ENCODE assay signal across 9 cellular contexts in the genomic region with DNA sequence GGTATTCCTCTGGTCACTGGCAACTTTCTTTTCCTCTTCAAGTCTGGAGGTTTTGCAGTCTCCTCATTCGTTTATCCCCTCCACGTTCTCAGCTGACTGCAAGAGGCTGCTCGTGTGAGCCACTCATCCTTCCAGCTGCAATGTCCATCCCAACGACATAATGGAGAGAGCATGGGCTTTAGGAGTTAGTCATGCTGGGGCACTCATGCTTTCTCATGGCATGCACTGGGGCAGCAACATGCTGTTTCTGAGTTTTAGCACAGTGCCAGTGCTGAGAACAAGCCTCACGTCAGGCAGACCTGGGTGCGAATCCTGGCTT. TPM values are rescaled to one million over a fixed set of nuclear protein-coding genes. Genes with fewer than 3 reads are reported as not detected.
DNase-seq lines count a peak whose midpoint lies in the region; ATAC-seq and TF ChIP-seq lines count a peak whose summit lies in the region.
"Had no signal": no experiment of that assay in that cellular context is flagged by ENCODE, and none has a peak within 500 bp of the region (broad histone marks: within the 10 kb centered on the region; RNA-seq: fewer than 3 reads in every experiment).

No MANE protein-coding gene starts in this region.

- H3K36me3 ChIP-seq in psoas muscle (ENCODE audit: insufficient read depth in 1 of 2, low read depth in 1 of 2) = peaks cover 2 to 43% of the 10 kb centered on the region in 2 donors

- no peak overlapping the region for H3K4me3 Mint-ChIP-seq in CD4-positive, alpha-beta T cell
- H3K4me3 Mint-ChIP-seq in dendritic cell treated with granulocyte-macrophage colony-stimulating factor and Interleukin-4, amounts not matched to agents 40 ng/mL and 50 ng/mL, for 4 days = no peak overlapping the region
- H3K4me3 Mint-ChIP-seq: activated naive CD4-positive, alpha-beta T cell treated with anti-CD3 and anti-CD28 coated beads for 36 hours had no signal

- H3K4me3 ChIP-seq in psoas muscle = no peak overlapping the region

- peaks cover 27% of the 10 kb centered on the region for H3K4me1 ChIP-seq in psoas muscle

- peaks cover 41% of the 10 kb centered on the region for H3K4me1 Mint-ChIP-seq in CD4-positive, alpha-beta T cell (ENCODE audit: low read depth)
- peaks cover 54% of the 10 kb centered on the region for H3K4me1 Mint-ChIP-seq in dendritic cell treated with granulocyte-macrophage colony-stimulating factor and Interleukin-4, amounts not matched to agents 40 ng/mL and 50 ng/mL, for 4 days (ENCODE audit: low read depth)

- H3K9me3 ChIP-seq in CD4-positive, alpha-beta T cell (ENCODE audit: control insufficient read depth, low read length) = no peaks in the 10 kb centered on the region
- H3K9me3 ChIP-seq in psoas muscle = no peaks in the 10 kb centered on the region

- H3K36me3 Mint-ChIP-seq in CD4-positive, alpha-beta T cell (ENCODE audit: low read depth) = peaks cover 77% of the 10 kb centered on the region
- H3K36me3 Mint-ChIP-seq in dendritic cell treated with granulocyte-macrophage colony-stimulating factor and Interleukin-4, amounts not matched to agents 40 ng/mL and 50 ng/mL, for 4 days (ENCODE audit: low read depth) = peaks cover 29% of the 10 kb centered on the region

- H3K9me3 Mint-ChIP-seq in CD4-positive, alpha-beta T cell = no peaks in the 10 kb centered on the region
- H3K9me3 Mint-ChIP-seq in dendritic cell treated with granulocyte-macrophage colony-stimulating factor and Interleukin-4, amounts not matched to agents 40 ng/mL and 50 ng/mL, for 4 days = no peaks in the 10 kb centered on the region

- CTCF ChIA-PET in CD4-positive, alpha-beta T cell (lab: Charles Lee) = interaction anchor here (0.8 to 2.5 kb wide), 6 partner anchors 8 to 170 kb away, joined by 3 to 12 read pairs (median 6); no protein-coding TSS in a partner anchor

- H3K27me3 ChIP-seq in CD4-positive, alpha-beta T cell (ENCODE audit: control insufficient read depth, insufficient read depth, low read length) = no peaks in the 10 kb centered on the region
- no peaks in the 10 kb centered on the region for H3K27me3 ChIP-seq in psoas muscle (ENCODE audit: insufficient read depth in 3 of 3, low read length in 2 of 3)

- ATAC-seq in CD4-positive, alpha-beta T cell (ENCODE audit: poor library complexity) = no peak
- ATAC-seq in psoas muscle (no peak), HG02981 (IDR thresholded peaks at IDR 0.05; ENCODE audit: unreplicated experiment) (no peak)

- DNase-seq in CD4-positive, alpha-beta T cell = no peak
- peak; percentile 41 for DNase-seq in MV-4-11 (lab: John Stamatoyannopoulos, UW)
- DNase-seq in psoas muscle = no peak
- no peak for DNase-seq in globus pallidus (ENCODE audit: low spot score)
- DNase-seq in stimulated activated CD4-positive, alpha-beta T cell treated with anti-CD3 and anti-CD28 coated beads, Interleukin-2, amount 100 ng/mL, for 48 hours = no peak
- DNase-seq in SIG-M5 (lab: John Stamatoyannopoulos, UW) = no peak

- H3K27me3 Mint-ChIP-seq in CD4-positive, alpha-beta T cell = no peaks in the 10 kb centered on the region
- no peaks in the 10 kb centered on the region for H3K27me3 Mint-ChIP-seq in dendritic cell treated with granulocyte-macrophage colony-stimulating factor and Interleukin-4, amounts not matched to agents 40 ng/mL and 50 ng/mL, for 4 days

- TF ChIP-seq CTCF in CD4-positive, alpha-beta T cell (IDR thresholded peaks at IDR 0.05) = no peak
- no peak for TF ChIP-seq CTCF in psoas muscle (IDR thresholded peaks at IDR 0.05)

- intact Hi-C loops in CD4-positive, alpha-beta T cell (cut with DNase I, micrococcal nuclease) = loop anchor here (1.0 to 10.0 kb wide), 2 partner anchors 169 to 684 kb away; no protein-coding TSS in a partner anchor
- intact Hi-C loops in dendritic cell treated with granulocyte-macrophage colony-stimulating factor and Interleukin-4, amounts not matched to agents 40 ng/mL and 50 ng/mL, for 4 days (cut with micrococcal nuclease) = loop anchor here (1.0 to 5.0 kb wide), 5 partner anchors 46 to 680 kb away; partner anchors contain the start of gene ST3GAL4
- intact Hi-C loops in psoas muscle (cut with DNase I) = loop anchor here (2.0 to 10.0 kb wide), 3 partner anchors 54 to 170 kb away; no protein-coding TSS in a partner anchor

- POLR2A ChIA-PET in CD4-positive, alpha-beta T cell (lab: Charles Lee) = interaction anchor here (1.3 kb wide), 1 partner anchor 170 kb away, joined by 3 read pairs; no protein-coding TSS in a partner anchor

- peak overlapping the region; percentile 29 for H3K27ac Mint-ChIP-seq in CD4-positive, alpha-beta T cell
- peak overlapping the region; percentile 33 for H3K27ac Mint-ChIP-seq in dendritic cell treated with granulocyte-macrophage colony-stimulating factor and Interleukin-4, amounts not matched to agents 40 ng/mL and 50 ng/mL, for 4 days
- H3K27ac Mint-ChIP-seq: activated naive CD4-positive, alpha-beta T cell treated with anti-CD3 and anti-CD28 coated beads for 36 hours had no signal

- WGBS in psoas muscle, 3 donors = 60 to 78% (median 62%) methylated on average over 6 of the region's 6 CpGs

- H3K27ac ChIP-seq in CD4-positive, alpha-beta T cell (ENCODE audit: low read depth, low read length) = no peak overlapping the region
- H3K27ac ChIP-seq in psoas muscle = peak overlapping the region; percentile 83

RNA-seq across cellular contexts. Expression of gene DCPS, which starts 7.1 kb away (rescaled TPM):
- total RNA-seq in CD4-positive, alpha-beta T cell = 1 to 10 TPM; 6.2 to 6.3 TPM
- total RNA-seq in psoas muscle = 10 to 100 TPM; 11.8 to 16.7 (median 14.2) TPM
- polyA plus RNA-seq in psoas muscle = 10 to 100 TPM; 12.1 to 20.5 (median 15.5) TPM

RNA-seq across cellular contexts. Expression of gene TIRAP, which starts 28.1 kb away (rescaled TPM):
- total RNA-seq in CD4-positive, alpha-beta T cell = 1 to 10 TPM; 7.7 to 7.9 TPM
- total RNA-seq in psoas muscle = 1 to 10 TPM; 5.8 to 9.6 (median 6.5) TPM
- polyA plus RNA-seq in psoas muscle = 1 to 10 TPM; 3.3 to 7.9 (median 4.1) TPM

RNA-seq across cellular contexts. Expression of gene FOXRED1, which starts 42.0 kb away (rescaled TPM):
- total RNA-seq in CD4-positive, alpha-beta T cell = 10 to 100 TPM; 25.3 to 29.0 TPM
- 10 to 100 TPM; 12.3 to 27.7 (median 21.7) TPM for total RNA-seq in psoas muscle
- polyA plus RNA-seq in psoas muscle = 10 to 100 TPM; 17.9 to 27.1 (median 18.3) TPM

RNA-seq across cellular contexts. Expression of gene SRPRA, which starts 42.3 kb away (rescaled TPM):
- 100 to 1,000 TPM; 198 to 206 TPM for total RNA-seq in CD4-positive, alpha-beta T cell
- total RNA-seq in psoas muscle = 100 to 1,000 TPM in 1 of 4 donors, 10 to 100 TPM in 3; 54.4 to 105 (median 71.2) TPM
- 10 to 100 TPM; 48.7 to 82.2 (median 76.2) TPM for polyA plus RNA-seq in psoas muscle

RNA-seq across cellular contexts. Expression of gene ST3GAL4, which starts 44.5 kb away (rescaled TPM):
- total RNA-seq in CD4-positive, alpha-beta T cell = 1 to 10 TPM; 1.6 TPM
- 1 to 10 TPM; 4.1 to 9.3 (median 6.3) TPM for total RNA-seq in psoas muscle
- polyA plus RNA-seq in psoas muscle = 1 to 10 TPM; 3.5 to 4.7 (median 3.6) TPM
